ENCODE assay signal across 22 cellular contexts in genomic region chrX:10591363-10592036, GRCh38. TPM values are rescaled to one million over a fixed set of nuclear protein-coding genes. Genes with fewer than 3 reads are reported as not detected.
A peak's percentile ranks its signal among the peaks of the same experiment; 100 is the strongest.
DNase-seq lines count a peak whose midpoint lies in the region; ATAC-seq, FAIRE-seq and TF ChIP-seq lines count a peak whose summit lies in the region.
"Had no signal": no experiment of that assay in that cellular context is flagged by ENCODE, and none has a peak within 500 bp of the region (broad histone marks: within the 10 kb centered on the region; RNA-seq: fewer than 3 reads in every experiment).

No MANE protein-coding gene starts in this region.

- CTCF ChIA-PET in HEK293T (lab: Yijun Ruan, JAX): interaction anchor here (1.0 kb wide), 1 partner anchor 29 kb away, joined by 3 read pairs; the partner anchor contains the start of gene MID1

- intact Hi-C loops in pancreas (cut with DNase I): no loop called here
- intact Hi-C loops in ascending aorta (cut with DNase I): no loop called here
- intact Hi-C loops in left colon (cut with DNase I, micrococcal nuclease): no loop called here

- ATAC-seq in pancreas (no peak), left colon (no peak)

- H3K36me3 ChIP-seq in ACC112 (ENCODE audit: insufficient read depth, low read length) (no peaks in the 10 kb centered on the region), ectodermal cell (ENCODE audit: control insufficient read depth, insufficient read depth, low read length) (no peaks in the 10 kb centered on the region), neural progenitor cell (no peaks in the 10 kb centered on the region), pancreas (no peaks in the 10 kb centered on the region), ascending aorta (no peaks in the 10 kb centered on the region)
- H3K36me3 ChIP-seq: BE2C had no signal

- H3K9me3 ChIP-seq in ectodermal cell (ENCODE audit: control insufficient read depth, low read length) (no peaks in the 10 kb centered on the region), neural progenitor cell (ENCODE audit: low read depth) (no peaks in the 10 kb centered on the region), pancreas (no peaks in the 10 kb centered on the region), ascending aorta (no peaks in the 10 kb centered on the region)
- H3K9me3 ChIP-seq: BE2C, SJCRH30 had no signal

- DNase-seq in HEK293T (ENCODE audit: extremely low spot score): no peak
- peak; percentile 92 for DNase-seq in neural progenitor cell (ENCODE audit: low spot score)
- no peak for DNase-seq in pancreas
- no peak for DNase-seq in ascending aorta (ENCODE audit: low spot score in 2 of 2)
- no peak for DNase-seq in stimulated activated CD4-positive, alpha-beta T cell treated with anti-CD3 and anti-CD28 coated beads, Interleukin-1b, Interleukin-23, amount 100 ng/mL, for 48 hours
- DNase-seq in left colon: no peak
- DNase-seq: BE2C, DMS79, HFFc6, KBM-7, NCI-H1092, NCI-H1436, NCI-H1930, NCI-H345, NCI-H774, SJCRH30 had no signal

- no peak for TF ChIP-seq CTCF in neural progenitor cell (IDR thresholded peaks at IDR 0.05)
- TF ChIP-seq CTCF in pancreas (IDR thresholded peaks at IDR 0.05): no peak
- no peak for TF ChIP-seq CTCF in ascending aorta (IDR thresholded peaks at IDR 0.05)

- H3K4me1 ChIP-seq in ACC112 (ENCODE audit: control insufficient read depth, insufficient read depth, low read length, unreplicated experiment): no peaks in the 10 kb centered on the region
- H3K4me1 ChIP-seq in ectodermal cell (ENCODE audit: control insufficient read depth, insufficient read depth, low read length): no peaks in the 10 kb centered on the region
- H3K4me1 ChIP-seq in neural progenitor cell: peaks cover 22% of the 10 kb centered on the region
- no peaks in the 10 kb centered on the region for H3K4me1 ChIP-seq in pancreas
- H3K4me1 ChIP-seq in ascending aorta: no peaks in the 10 kb centered on the region
- H3K4me1 ChIP-seq: SJCRH30 had no signal

- peaks cover 2% of the 10 kb centered on the region for H3K27me3 Mint-ChIP-seq in neural progenitor cell (ENCODE audit: insufficient read depth, low read depth)

- H3K79me2 ChIP-seq in ACC112 (ENCODE audit: control insufficient read depth, insufficient read depth, low read length, unreplicated experiment) (peaks cover 22% of the 10 kb centered on the region), neural progenitor cell (ENCODE audit: low read depth) (peaks cover 66% of the 10 kb centered on the region)

- H3K27ac Mint-ChIP-seq in neural progenitor cell: peak overlapping the region; percentile 0
- H3K27ac Mint-ChIP-seq: HFFc6 had no signal

- H3K27ac ChIP-seq in ACC112 (ENCODE audit: low read depth, low read length): no peak overlapping the region
- peak overlapping the region; percentile 60 for H3K27ac ChIP-seq in ectodermal cell (ENCODE audit: insufficient read depth, low read depth, low read length, poor library complexity, severe bottlenecking)
- H3K27ac ChIP-seq in neural progenitor cell: peak overlapping the region; percentile 33
- H3K27ac ChIP-seq in pancreas: no peak overlapping the region
- H3K27ac ChIP-seq in ascending aorta: no peak overlapping the region
- H3K27ac ChIP-seq: HL-60, SJCRH30 had no signal

- H3F3A ChIP-seq in neural progenitor cell (ENCODE audit: low read depth): peaks cover 15% of the 10 kb centered on the region

- H3K4me3 ChIP-seq in ACC112 (ENCODE audit: low read depth, low read length): peak overlapping the region; percentile 29; the same call in 1 of the 2 replicates
- H3K4me3 ChIP-seq in ectodermal cell (ENCODE audit: insufficient read depth, low read depth, low read length): no peak overlapping the region
- peak overlapping the region; percentile 28 for H3K4me3 ChIP-seq in neural progenitor cell
- no peak overlapping the region for H3K4me3 ChIP-seq in pancreas
- H3K4me3 ChIP-seq in ascending aorta: no peak overlapping the region
- H3K4me3 ChIP-seq: SJCRH30 had no signal

- POLR2A ChIA-PET in HEK293T (lab: Yijun Ruan, JAX): interaction anchor here (2.2 kb wide), 1 partner anchor 28 kb away, joined by 14 read pairs; the partner anchor contains the start of gene MID1

- peak overlapping the region; percentile 2 for H3K4me3 Mint-ChIP-seq in neural progenitor cell
- H3K4me3 Mint-ChIP-seq: HFFc6 had no signal

- WGBS in ectodermal cell, 2 experiments: 31 to 35% methylated on average over 7 of the region's 9 CpGs
- 77 to 91% methylated on average over 9 of the region's 9 CpGs for WGBS in pancreas, 2 donors

- peaks cover 6% of the 10 kb centered on the region for H4K20me1 ChIP-seq in neural progenitor cell (ENCODE audit: low read depth)

- H2AFZ ChIP-seq in ACC112 (ENCODE audit: low read length, unreplicated experiment) (no peak overlapping the region), neural progenitor cell (replicated peaks) (no peak overlapping the region)

- peak overlapping the region; percentile 56 for H3K4me2 ChIP-seq in neural progenitor cell

- H3K27me3 ChIP-seq in ACC112 (ENCODE audit: insufficient read depth, low read length) (no peaks in the 10 kb centered on the region), ectodermal cell (ENCODE audit: control insufficient read depth, insufficient read depth, low read length, poor library complexity, severe bottlenecking) (no peaks in the 10 kb centered on the region), neural progenitor cell (no peaks in the 10 kb centered on the region), pancreas (no peaks in the 10 kb centered on the region), ascending aorta (no peaks in the 10 kb centered on the region)
- H3K27me3 ChIP-seq: BE2C, SJCRH30 had no signal

- peaks cover 37% of the 10 kb centered on the region for H3K36me3 Mint-ChIP-seq in neural progenitor cell

- peaks cover 17% of the 10 kb centered on the region for H3K9me3 Mint-ChIP-seq in neural progenitor cell
- H3K9me3 Mint-ChIP-seq: HFFc6 had no signal

- H3K9ac ChIP-seq in neural progenitor cell: no peak overlapping the region

- H3K4me1 Mint-ChIP-seq in neural progenitor cell: peaks cover 25% of the 10 kb centered on the region

- no peak for FAIRE-seq in pancreas (lab: Jason Lieb, UNC)
- FAIRE-seq: A204.1, H54, RCC 7860 had no signal

TF ChIP-seq in HEK293T, 16 proteins besides CTCF, POLR2A, EP300 and RAD21:
- TF ChIP-seq PKNOX1 (IDR thresholded peaks at IDR 0.05) (peak; percentile 47; the same call in 1 of the 2 replicates), CTBP1 (IDR thresholded peaks at IDR 0.05; ENCODE audit: borderline replicate concordance) (no peak)

RNA-seq across cellular contexts. Expression of gene MID1, which starts 28.9 kb away (rescaled TPM):
- 42.8 TPM for polyA plus RNA-seq in ectodermal cell (2013, experiment 1 of 4)
- 41.5 TPM for polyA plus RNA-seq in ectodermal cell (2013, experiment 2 of 4)
- polyA plus RNA-seq in ectodermal cell (2013, experiment 3 of 4): 34.7 TPM
- 42.3 TPM for polyA plus RNA-seq in ectodermal cell (2013, experiment 4 of 4)
- total RNA-seq in neural progenitor cell (ENCODE audit: low replicate concordance): 22.8 and 29.5 TPM in 2 replicates
- total RNA-seq in pancreas: 10 to 100 TPM in 2 of 6 donors, 1 to 10 TPM in 4; 3.9 to 19.2 (median 5.3) TPM
- polyA plus RNA-seq in pancreas: 1 to 10 TPM; 3.3 to 3.5 TPM
- 32.8 TPM for total RNA-seq in ascending aorta
- 10 to 100 TPM; 38.5 to 40.1 TPM for total RNA-seq in left colon

Comparison
In these comparisons a context has a peak if more than half of its experiments do, and no peak if none do; other contexts are left out.
1. H3K27ac ChIP-seq: peak in ectodermal cell (single experiment) and neural progenitor cell (single experiment); none in ACC112 (single experiment), pancreas (0 of 4) and ascending aorta (0 of 2).
2. H3K4me3 ChIP-seq: peak in ACC112 (single experiment) and neural progenitor cell (single experiment); none in ectodermal cell (single experiment), pancreas (0 of 4) and ascending aorta (0 of 2).